Comparison of ENCODE assay signal across 22 cellular contexts in the genomic region with DNA sequence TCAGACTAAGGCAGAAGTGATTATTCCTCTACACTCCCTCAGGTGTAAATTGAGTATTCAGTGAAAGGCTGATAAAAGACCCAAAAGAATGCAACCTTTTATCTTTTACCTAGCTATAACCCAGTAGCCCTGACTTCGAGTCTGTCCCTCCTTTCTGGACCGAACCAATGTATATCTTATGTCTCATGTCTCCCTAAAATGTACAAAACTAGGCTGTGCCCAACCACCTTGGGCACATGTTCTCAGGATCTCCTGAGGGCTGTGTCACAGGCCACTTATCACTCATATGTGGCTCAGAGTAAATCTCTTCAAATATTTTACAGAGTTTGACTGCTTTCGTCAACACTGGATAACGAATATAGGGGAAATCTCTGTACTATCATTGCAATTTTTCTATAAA.
"Had no signal": no experiment of that assay in that cellular context is flagged by ENCODE, and none has a peak within 500 bp of the region (broad histone marks: within the 10 kb centered on the region; RNA-seq: fewer than 3 reads in every experiment).

No MANE protein-coding gene starts in this region.

- H3K27ac ChIP-seq: SJSA1, SK-N-MC had no signal

- H3K4me1 ChIP-seq: SJSA1 had no signal

- H3K27me3 ChIP-seq: MG63, SJSA1 had no signal

- DNase-seq: KBM-7, MG63, NCI-H1092, NCI-H1105 treated with DMSO at 0.1 percent for 48 hours, NCI-H1417 treated with DMSO at 0.1 percent for 48 hours, NCI-H146, NCI-H1694 treated with DMSO at 0.1 percent for 48 hours, NCI-H1930, NCI-H2081, NCI-H2107, NCI-H2171, NCI-H226, NCI-H446, NCI-H510A, NCI-H524 treated with DMSO at 0.1 percent for 48 hours, NCI-H69, NCI-H774, Right ventricle myocardium superior, RPMI8226, SIG-M5 had no signal

- H3K4me3 ChIP-seq: MG63, SJSA1, SK-N-MC had no signal

- H3K36me3 ChIP-seq: SJSA1 had no signal
